ENCODE assay signal across 17 cellular contexts in genomic region chr13:58680115-58680514, GRCh38.
A peak's percentile ranks its signal among the peaks of the same experiment; 100 is the strongest.
DNase-seq lines count a peak whose midpoint lies in the region; TF ChIP-seq lines count a peak whose summit lies in the region.
"Had no signal": no experiment of that assay in that cellular context is flagged by ENCODE, and none has a peak within 500 bp of the region (broad histone marks: within the 10 kb centered on the region; RNA-seq: fewer than 3 reads in every experiment).

No MANE protein-coding gene starts in this region.

- no peak overlapping the region for H3K4me3 Mint-ChIP-seq in endodermal cell
- H3K4me3 Mint-ChIP-seq in activated CD4-positive, alpha-beta memory T cell treated with anti-CD3 and anti-CD28 coated beads for 36 hours = no peak overlapping the region

- H3K36me3 ChIP-seq in H7 (replicated peaks; ENCODE audit: control insufficient read depth, insufficient read depth, low read length) (no peaks in the 10 kb centered on the region), endodermal cell (ENCODE audit: control insufficient read depth, insufficient read depth, low read length) (no peaks in the 10 kb centered on the region), iPS-20b (ENCODE audit: insufficient read depth, low read depth, low read length) (no peaks in the 10 kb centered on the region)
- H3K36me3 ChIP-seq: BLaER1 had no signal

- H3K4me1 Mint-ChIP-seq in endodermal cell = peaks cover 4% of the 10 kb centered on the region
- no peaks in the 10 kb centered on the region for H3K4me1 Mint-ChIP-seq in activated CD4-positive, alpha-beta memory T cell treated with anti-CD3 and anti-CD28 coated beads for 36 hours (ENCODE audit: low read depth)
- H3K4me1 Mint-ChIP-seq: CD4-positive, CD25-positive, alpha-beta regulatory T cell had no signal

- peaks cover 17% of the 10 kb centered on the region for H3K9me3 Mint-ChIP-seq in endodermal cell
- H3K9me3 Mint-ChIP-seq in activated CD4-positive, alpha-beta memory T cell treated with anti-CD3 and anti-CD28 coated beads for 36 hours = peaks cover 10% of the 10 kb centered on the region

- POLR2A ChIA-PET in activated CD4-positive, alpha-beta memory T cell treated with anti-CD3 and anti-CD28 coated beads for 36 hours (lab: Charles Lee) = no interaction called here

- WGBS in endodermal cell (ENCODE audit: insufficient coverage in 1 of 2, insufficient read length in 1 of 2), 2 experiments = 58 to 77% methylated on average over 3 to 4 of the region's 4 CpGs

- CTCF ChIA-PET in activated CD4-positive, alpha-beta memory T cell treated with anti-CD3 and anti-CD28 coated beads for 36 hours (lab: Charles Lee) = no interaction called here

- peaks cover 3% of the 10 kb centered on the region for H3K36me3 Mint-ChIP-seq in endodermal cell (ENCODE audit: low read depth)
- H3K36me3 Mint-ChIP-seq in activated CD4-positive, alpha-beta memory T cell treated with anti-CD3 and anti-CD28 coated beads for 36 hours = no peaks in the 10 kb centered on the region
- H3K36me3 Mint-ChIP-seq: CD4-positive, CD25-positive, alpha-beta regulatory T cell had no signal

- intact Hi-C loops in activated CD4-positive, alpha-beta memory T cell treated with anti-CD3 and anti-CD28 coated beads for 36 hours (cut with micrococcal nuclease) = no loop called here

- TF ChIP-seq CTCF in endodermal cell (conservative IDR thresholded peaks at IDR 0.05) = no peak

- peaks cover 14% of the 10 kb centered on the region for H3K9me3 ChIP-seq in endodermal cell (ENCODE audit: control insufficient read depth, low read length)
- H3K9me3 ChIP-seq in iPS-20b (ENCODE audit: insufficient read depth, low read depth, low read length) = peaks cover 18% of the 10 kb centered on the region

- H3K4me3 ChIP-seq in H7 (ENCODE audit: insufficient read depth, low read depth, low read length) = no peak overlapping the region
- peak overlapping the region; percentile 59 for H3K4me3 ChIP-seq in endodermal cell (ENCODE audit: low read length)
- peak overlapping the region; percentile 4; the same call in 1 of the 2 replicates for H3K4me3 ChIP-seq in iPS-20b (ENCODE audit: low read length)
- H3K4me3 ChIP-seq: BLaER1 had no signal

- H3K27me3 Mint-ChIP-seq in endodermal cell (ENCODE audit: insufficient read depth) = no peaks in the 10 kb centered on the region
- H3K27me3 Mint-ChIP-seq in activated CD4-positive, alpha-beta memory T cell treated with anti-CD3 and anti-CD28 coated beads for 36 hours = no peaks in the 10 kb centered on the region
- H3K27me3 Mint-ChIP-seq: CD4-positive, CD25-positive, alpha-beta regulatory T cell had no signal

- H3K27ac Mint-ChIP-seq in endodermal cell = no peak overlapping the region
- H3K27ac Mint-ChIP-seq in activated CD4-positive, alpha-beta memory T cell treated with anti-CD3 and anti-CD28 coated beads for 36 hours = no peak overlapping the region
- H3K27ac Mint-ChIP-seq: CD4-positive, CD25-positive, alpha-beta regulatory T cell had no signal

- H3K4me1 ChIP-seq in endodermal cell (ENCODE audit: control insufficient read depth, insufficient read depth, low read length) (peaks cover 4% of the 10 kb centered on the region), iPS-20b (ENCODE audit: insufficient read depth, low read length) (peaks cover 4% of the 10 kb centered on the region; the same call in 1 of the 2 replicates)
- H3K4me1 ChIP-seq: BLaER1 had no signal

- H3K27ac ChIP-seq in endodermal cell (ENCODE audit: low read depth, low read length) (no peak overlapping the region), iPS-20b (ENCODE audit: low read length) (no peak overlapping the region)
- H3K27ac ChIP-seq: BLaER1, RWPE1 had no signal

- no peak overlapping the region for H3K9ac ChIP-seq in endodermal cell (ENCODE audit: extremely low read depth, low read length, poor library complexity, severe bottlenecking)
- H3K9ac ChIP-seq in iPS-20b (ENCODE audit: low read depth, low read length) = no peak overlapping the region
- H3K9ac ChIP-seq: BLaER1 had no signal

- no peaks in the 10 kb centered on the region for H3K27me3 ChIP-seq in H7 (ENCODE audit: control insufficient read depth, insufficient read depth, low read length)
- H3K27me3 ChIP-seq in endodermal cell (ENCODE audit: control insufficient read depth, insufficient read depth, low read length, poor library complexity, severe bottlenecking) = no peaks in the 10 kb centered on the region
- H3K27me3 ChIP-seq in iPS-20b (ENCODE audit: insufficient read depth, low read length) = no peaks in the 10 kb centered on the region; the same call in 1 of the 2 replicates
- H3K27me3 ChIP-seq: BLaER1 had no signal

- DNase-seq in H7 (peak; percentile 2), endodermal cell (peak; percentile 61), DMS 273 (lab: John Stamatoyannopoulos, UW; ENCODE audit: unreplicated experiment) (no peak), inferior parietal cortex (ENCODE audit: extremely low spot score) (no peak), NCI-H82 treated with DMSO at 0.1 percent for 48 hours (lab: John Stamatoyannopoulos, UW; ENCODE audit: unreplicated experiment) (no peak)
- no peak for DNase-seq in activated CD4-positive, alpha-beta memory T cell treated with anti-CD3 and anti-CD28 coated beads for 36 hours
- DNase-seq: CD4-positive, CD25-positive, alpha-beta regulatory T cell; Karpas-422; NCI-H1092; NCI-H1436 treated with DMSO at 0.1 percent for 48 hours; NCI-H187 treated with DMSO at 0.1 percent for 48 hours; NCI-H524; NCI-H774; SHP77 had no signal

Comparison
In these comparisons a context has a peak if more than half of its experiments do, and no peak if none do; other contexts are left out.
1. DNase-seq: peak in H7 (single experiment) and endodermal cell (single experiment); none in DMS 273 (single experiment), inferior parietal cortex (single experiment), activated CD4-positive, alpha-beta memory T cell treated with anti-CD3 and anti-CD28 coated beads for 36 hours (single experiment) and NCI-H82 treated with DMSO at 0.1 percent for 48 hours (single experiment).